In the genomic region with DNA sequence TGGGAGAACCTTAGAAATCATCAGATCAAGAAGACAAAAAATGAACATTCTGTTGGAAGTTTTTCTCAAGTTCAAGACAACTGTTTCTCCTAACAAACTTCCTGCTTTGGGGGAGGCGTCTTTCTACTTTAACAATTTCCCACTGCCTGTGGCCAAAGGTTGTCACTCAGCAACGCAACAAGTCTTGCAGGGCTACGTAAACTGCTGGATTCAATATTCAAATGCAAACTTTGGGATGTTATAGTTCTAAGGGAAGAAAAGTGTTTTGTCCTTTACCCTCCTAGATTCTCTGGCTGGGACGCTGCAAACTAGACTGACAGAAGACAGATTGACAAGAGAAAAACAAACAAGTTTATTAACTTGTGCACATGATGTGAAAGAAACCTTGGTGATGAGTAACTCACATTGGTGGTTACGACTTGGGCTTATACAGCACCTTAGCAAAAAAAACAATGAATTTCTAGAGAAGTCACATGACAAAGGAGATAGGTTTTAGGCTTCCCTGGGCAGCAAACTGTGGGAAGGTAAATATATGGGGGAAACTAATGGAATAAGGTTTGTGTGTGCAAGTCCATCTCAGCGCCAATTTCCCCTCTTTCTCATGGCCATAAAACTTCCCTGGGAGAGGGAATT, we compare ENCODE assay signal across 16 cellular contexts. TPM values are rescaled to one million over a fixed set of nuclear protein-coding genes. Genes with fewer than 3 reads are reported as not detected.
DNase-seq lines count a peak whose midpoint lies in the region; ATAC-seq and TF ChIP-seq lines count a peak whose summit lies in the region.
"Had no signal": no experiment of that assay in that cellular context is flagged by ENCODE, and none has a peak within 500 bp of the region (broad histone marks: within the 10 kb centered on the region; RNA-seq: fewer than 3 reads in every experiment).

No MANE protein-coding gene starts in this region.

- no peaks in the 10 kb centered on the region for H3K4me1 ChIP-seq in vagina
- H3K4me1 ChIP-seq: SJCRH30 had no signal

- no peaks in the 10 kb centered on the region for H3K9me3 ChIP-seq in vagina
- H3K9me3 ChIP-seq: SJCRH30 had no signal

- no peak overlapping the region for H3K4me3 ChIP-seq in vagina
- H3K4me3 ChIP-seq: SJCRH30 had no signal

- H3K27me3 Mint-ChIP-seq in T-helper 2 cell treated with Interferon-gamma antibody and Interleukin-4, amounts not matched to agents 5 μg/mL and 100 μg/mL, for 36 hours (ENCODE audit: low read depth) = no peaks in the 10 kb centered on the region

- H3K4me3 Mint-ChIP-seq in T-helper 2 cell treated with Interferon-gamma antibody and Interleukin-4, amounts not matched to agents 5 μg/mL and 100 μg/mL, for 36 hours = no peak overlapping the region
- H3K4me3 Mint-ChIP-seq: HFFc6 had no signal

- ATAC-seq in left colon = peak; percentile 78
- ATAC-seq in HG03571 (IDR thresholded peaks at IDR 0.05; ENCODE audit: unreplicated experiment) = no peak

- no peak for TF ChIP-seq CTCF in vagina (IDR thresholded peaks at IDR 0.05)

- H3K36me3 ChIP-seq in vagina = no peaks in the 10 kb centered on the region
- H3K36me3 ChIP-seq: SJCRH30 had no signal

- no peak for TF ChIP-seq POLR2A in vagina (IDR thresholded peaks at IDR 0.05)

- intact Hi-C loops in left colon (cut with DNase I, micrococcal nuclease) (no loop called here), vagina (cut with DNase I) (no loop called here)

- peak overlapping the region; percentile 4 for H3K27ac Mint-ChIP-seq in T-helper 2 cell treated with Interferon-gamma antibody and Interleukin-4, amounts not matched to agents 5 μg/mL and 100 μg/mL, for 36 hours
- H3K27ac Mint-ChIP-seq: HFFc6 had no signal

- H3K36me3 Mint-ChIP-seq in T-helper 2 cell treated with Interferon-gamma antibody and Interleukin-4, amounts not matched to agents 5 μg/mL and 100 μg/mL, for 36 hours (ENCODE audit: low read depth) = no peaks in the 10 kb centered on the region

- no peak overlapping the region for H3K27ac ChIP-seq in vagina
- H3K27ac ChIP-seq: C4-2B, SJCRH30 had no signal

- H3K27me3 ChIP-seq in vagina = no peaks in the 10 kb centered on the region
- H3K27me3 ChIP-seq: SJCRH30 had no signal

- peaks cover 8% of the 10 kb centered on the region for H3K4me1 Mint-ChIP-seq in T-helper 2 cell treated with Interferon-gamma antibody and Interleukin-4, amounts not matched to agents 5 μg/mL and 100 μg/mL, for 36 hours (ENCODE audit: low read depth)

- no peaks in the 10 kb centered on the region for H3K9me3 Mint-ChIP-seq in T-helper 2 cell treated with Interferon-gamma antibody and Interleukin-4, amounts not matched to agents 5 μg/mL and 100 μg/mL, for 36 hours
- H3K9me3 Mint-ChIP-seq: HFFc6 had no signal

- DNase-seq in HT-29 (ENCODE audit: low spot score) (peak; percentile 52), left colon (peak in 1 of 2 donors; percentile 26), vagina (ENCODE audit: extremely low spot score in 2 of 2) (no peak), NCI-H2171 treated with DMSO at 0.1 percent for 48 hours (lab: John Stamatoyannopoulos, UW) (no peak)
- no peak for DNase-seq in T-helper 2 cell treated with Interferon-gamma antibody and Interleukin-4, amounts not matched to agents 5 μg/mL and 100 μg/mL, for 36 hours (ENCODE audit: low spot score)
- no peak for DNase-seq in effector CD4-positive, alpha-beta T cell
- DNase-seq: AML-193, GDM1, HFFc6, IMR-90, NCI-H1417, NCI-H187 treated with DMSO at 0.1 percent for 48 hours, NCI-H345, SJCRH30 had no signal

RNA-seq across cellular contexts. Expression of gene ARPIN, which starts 34.0 kb away (rescaled TPM):
- total RNA-seq in HT-29 (2014; rRNA removed; shearing (Covaris generic)) = 4.7 and 7.9 TPM in 2 replicates
- total RNA-seq in left colon (10 to 100 TPM; 40.0 to 40.4 TPM), vagina (20.1 TPM)

RNA-seq across cellular contexts. Expression of gene AP3S2, which starts 53.0 kb away (rescaled TPM):
- 14.8 and 36.2 TPM in 2 replicates for total RNA-seq in HT-29 (2014; rRNA removed; shearing (Covaris generic))
- 10 to 100 TPM; 54.0 to 59.3 TPM for total RNA-seq in left colon
- total RNA-seq in vagina = 39.5 TPM

RNA-seq across cellular contexts. Expression of gene ZNF710, which starts 54.3 kb away (rescaled TPM):
- total RNA-seq in HT-29 (2014; rRNA removed; shearing (Covaris generic)) = 47.3 and 66.9 TPM in 2 replicates
- total RNA-seq in left colon (10 to 100 TPM; 33.8 to 52.9 TPM), vagina (23.1 TPM)
